12 cellular contexts compared by ENCODE assay signal in genomic region chr14:60926002-60926401, GRCh38. TPM values are rescaled to one million over a fixed set of nuclear protein-coding genes. Genes with fewer than 3 reads are reported as not detected.
DNase-seq lines count a peak whose midpoint lies in the region; ATAC-seq and TF ChIP-seq lines count a peak whose summit lies in the region.
"Had no signal": no experiment of that assay in that cellular context is flagged by ENCODE, and none has a peak within 500 bp of the region (broad histone marks: within the 10 kb centered on the region; RNA-seq: fewer than 3 reads in every experiment).

No MANE protein-coding gene starts in this region.

- no peak for TF ChIP-seq CTCF in neural progenitor cell (IDR thresholded peaks at IDR 0.05)

- no peak overlapping the region for H3K4me3 Mint-ChIP-seq in neural progenitor cell

- H3K36me3 ChIP-seq in neural progenitor cell, result no peaks in the 10 kb centered on the region
- H3K36me3 ChIP-seq: BLaER1 had no signal

- no peak overlapping the region for H3K9ac ChIP-seq in neural progenitor cell
- H3K9ac ChIP-seq: BLaER1 had no signal

- H3K27me3 ChIP-seq in neural progenitor cell, result no peaks in the 10 kb centered on the region
- H3K27me3 ChIP-seq: BLaER1 had no signal

- H3K4me1 ChIP-seq in neural progenitor cell, result peaks cover 4% of the 10 kb centered on the region

- H3K4me2 ChIP-seq in neural progenitor cell, result no peak overlapping the region
- H3K4me2 ChIP-seq: BLaER1 had no signal

- no peak overlapping the region for H2AFZ ChIP-seq in neural progenitor cell (replicated peaks)

- H4K20me1 ChIP-seq in neural progenitor cell (ENCODE audit: low read depth), result no peaks in the 10 kb centered on the region

- H3K9me3 ChIP-seq in neural progenitor cell (ENCODE audit: low read depth), result no peaks in the 10 kb centered on the region
- H3K9me3 ChIP-seq: BLaER1 had no signal

- no peak overlapping the region for H3K27ac Mint-ChIP-seq in neural progenitor cell

- H3K27ac ChIP-seq in neural progenitor cell, result no peak overlapping the region
- H3K27ac ChIP-seq: BLaER1 had no signal

- H3F3A ChIP-seq in neural progenitor cell (ENCODE audit: low read depth), result peaks cover 3% of the 10 kb centered on the region

- H3K27me3 Mint-ChIP-seq in neural progenitor cell (ENCODE audit: insufficient read depth, low read depth), result no peaks in the 10 kb centered on the region

- H3K79me2 ChIP-seq in neural progenitor cell (ENCODE audit: low read depth), result no peaks in the 10 kb centered on the region

- ATAC-seq in GM18502 (IDR thresholded peaks at IDR 0.05; ENCODE audit: poor library complexity, unreplicated experiment), result peak; percentile 98
- peak; percentile 93 for ATAC-seq in GM19467 (IDR thresholded peaks at IDR 0.05; ENCODE audit: unreplicated experiment)
- ATAC-seq in HG02938 (IDR thresholded peaks at IDR 0.05; ENCODE audit: unreplicated experiment), result peak; percentile 99

- no peaks in the 10 kb centered on the region for H3K9me3 Mint-ChIP-seq in neural progenitor cell

- no peaks in the 10 kb centered on the region for H3K36me3 Mint-ChIP-seq in neural progenitor cell

- no peak overlapping the region for H3K4me3 ChIP-seq in neural progenitor cell
- H3K4me3 ChIP-seq: BLaER1 had no signal

- peaks cover under 1% of the 10 kb centered on the region for H3K4me1 Mint-ChIP-seq in neural progenitor cell

- DNase-seq in NCI-H2107 (lab: John Stamatoyannopoulos, UW), result peak; percentile 7
- no peak for DNase-seq in DMS 273 (lab: John Stamatoyannopoulos, UW; ENCODE audit: unreplicated experiment)
- DNase-seq in mesenteric fat pad (ENCODE audit: low spot score), result no peak
- DNase-seq in NCI-H2196 treated with DMSO at 0.1 percent for 48 hours (lab: John Stamatoyannopoulos, UW; ENCODE audit: unreplicated experiment), result no peak
- DNase-seq in neural progenitor cell (ENCODE audit: low spot score), result no peak
- DNase-seq: GF-D8, NCI-H1048, T1000 had no signal

RNA-seq across cellular contexts. Expression of gene TRMT5, which starts 54.9 kb away (rescaled TPM):
- total RNA-seq in mesenteric fat pad, result 16.3 TPM
- total RNA-seq in neural progenitor cell (ENCODE audit: low replicate concordance), result 17.8 and 25.7 TPM in 2 replicates

RNA-seq across cellular contexts. Expression of gene SLC38A6, which starts 55.0 kb away (rescaled TPM):
- total RNA-seq in mesenteric fat pad (20.1 TPM), neural progenitor cell (ENCODE audit: low replicate concordance) (11.2 and 19.0 TPM in 2 replicates)
